In the genomic region with DNA sequence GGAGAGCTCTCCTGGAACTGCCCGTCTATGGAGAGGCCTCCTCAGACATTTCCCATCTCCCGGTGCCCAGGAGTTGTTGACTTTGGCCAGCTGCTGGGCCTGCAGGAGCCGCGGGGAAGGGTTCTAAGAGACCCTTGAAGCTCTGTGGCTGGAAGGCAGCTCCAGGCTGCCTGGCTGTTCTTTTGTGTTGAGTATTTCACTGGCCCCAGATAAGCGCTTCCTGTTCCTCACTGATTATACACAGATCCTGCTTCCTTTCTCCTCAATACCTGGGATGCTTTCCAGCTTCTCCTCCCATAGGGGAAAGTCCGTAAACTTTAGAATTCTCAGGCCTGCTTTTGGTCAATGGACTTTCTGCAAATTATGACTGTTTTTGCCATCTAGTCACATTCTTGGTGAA, we compare ENCODE assay signal across 12 cellular contexts. TPM values are rescaled to one million over a fixed set of nuclear protein-coding genes. Genes with fewer than 3 reads are reported as not detected.
A peak's percentile ranks its signal among the peaks of the same experiment; 100 is the strongest.
DNase-seq lines count a peak whose midpoint lies in the region; ATAC-seq and TF ChIP-seq lines count a peak whose summit lies in the region.
"Had no signal": no experiment of that assay in that cellular context is flagged by ENCODE, and none has a peak within 500 bp of the region (broad histone marks: within the 10 kb centered on the region; RNA-seq: fewer than 3 reads in every experiment).

No MANE protein-coding gene starts in this region.

- TF ChIP-seq POLR2A in body of pancreas (IDR thresholded peaks at IDR 0.05) = no peak
- TF ChIP-seq POLR2A in GM18505 (IDR thresholded peaks at IDR 0.05; ENCODE audit: borderline replicate concordance, extremely low read depth, insufficient read depth, insufficient read length) = no peak

- ATAC-seq in body of pancreas = peak; percentile 32
- ATAC-seq in left lobe of liver = peak; percentile 90
- ATAC-seq in GM18505 (IDR thresholded peaks at IDR 0.05; ENCODE audit: unreplicated experiment) = no peak

- TF ChIP-seq CTCF in body of pancreas (IDR thresholded peaks at IDR 0.05) = no peak

- H3K27ac ChIP-seq in body of pancreas (peak overlapping the region in 1 of 4 donors; percentile 61), skeletal muscle tissue (ENCODE audit: low read depth, low read length) (peak overlapping the region; percentile 58)
- H3K27ac ChIP-seq: psoas muscle had no signal

- 31 to 50% methylated on average over 6 of the region's 6 CpGs for WGBS in body of pancreas, 2 donors

- peak overlapping the region in 1 of 3 donors; percentile 11 for H3K9ac ChIP-seq in skeletal muscle tissue (ENCODE audit: low read depth in 1 of 3, low read length in 3 of 3)

- DNase-seq in NCI-H146 treated with DMSO at 0.1 percent for 48 hours (lab: John Stamatoyannopoulos, UW; ENCODE audit: unreplicated experiment) = peak; percentile 6
- no peak for DNase-seq in body of pancreas
- peak; percentile 53 for DNase-seq in left lobe of liver (ENCODE audit: low spot score)
- no peak for DNase-seq in NCI-H524 treated with DMSO at 0.1 percent for 48 hours (lab: John Stamatoyannopoulos, UW)
- DNase-seq in stimulated activated CD4-positive, alpha-beta T cell treated with anti-CD3 and anti-CD28 coated beads, Interleukin-1b, Interleukin-23, amount 100 ng/mL, for 48 hours = no peak
- no peak for DNase-seq in central memory CD4-positive, alpha-beta T cell
- DNase-seq: activated B cell treated with CpG ODN at 0.5 μM for 24 hours; effector memory CD4-positive, alpha-beta T cell; NCI-H69; psoas muscle had no signal

- intact Hi-C loops in body of pancreas (cut with DNase I) = no loop called here

- no peaks in the 10 kb centered on the region for H3K9me3 ChIP-seq in body of pancreas
- no peaks in the 10 kb centered on the region for H3K9me3 ChIP-seq in skeletal muscle tissue (ENCODE audit: control insufficient read depth in 3 of 3, low read length in 3 of 3)
- H3K9me3 ChIP-seq: psoas muscle had no signal

- H3K36me3 ChIP-seq in body of pancreas (replicated peaks in 1 of 2; ENCODE audit: insufficient read depth in 1 of 2, low read depth in 2 of 2) (no peaks in the 10 kb centered on the region), skeletal muscle tissue (ENCODE audit: control insufficient read depth in 3 of 3, insufficient read depth in 3 of 3, low read length in 3 of 3) (no peaks in the 10 kb centered on the region)

- no peaks in the 10 kb centered on the region for H3K27me3 ChIP-seq in body of pancreas
- H3K27me3 ChIP-seq in skeletal muscle tissue (ENCODE audit: control insufficient read depth in 3 of 3, insufficient read depth in 3 of 3, low read length in 3 of 3) = no peaks in the 10 kb centered on the region

- H3K4me3 ChIP-seq in body of pancreas (no peak overlapping the region), skeletal muscle tissue (ENCODE audit: low read length in 3 of 3) (no peak overlapping the region)
- H3K4me3 ChIP-seq: psoas muscle had no signal

- H3K4me1 ChIP-seq in body of pancreas (peaks cover 15% of the 10 kb centered on the region), skeletal muscle tissue (ENCODE audit: control insufficient read depth in 3 of 3, insufficient read depth in 3 of 3, low read length in 3 of 3) (peaks cover 17 to 18% (median 17%) of the 10 kb centered on the region in 3 donors)

RNA-seq across cellular contexts. Expression of gene TGOLN2, which starts 57.8 kb away (rescaled TPM):
- total RNA-seq in body of pancreas (10 to 100 TPM; 69.9 to 75.2 TPM), left lobe of liver (89.6 TPM), skeletal muscle tissue (29.7 TPM)

Comparison
In these comparisons a context has a peak if more than half of its experiments do, and no peak if none do; other contexts are left out.
1. DNase-seq: peak in NCI-H146 treated with DMSO at 0.1 percent for 48 hours (single experiment) and left lobe of liver (single experiment); none in body of pancreas (0 of 4), NCI-H524 treated with DMSO at 0.1 percent for 48 hours (single experiment), stimulated activated CD4-positive, alpha-beta T cell treated with anti-CD3 and anti-CD28 coated beads, Interleukin-1b, Interleukin-23, amount 100 ng/mL, for 48 hours (single experiment) and central memory CD4-positive, alpha-beta T cell (single experiment).